In the genomic region with DNA sequence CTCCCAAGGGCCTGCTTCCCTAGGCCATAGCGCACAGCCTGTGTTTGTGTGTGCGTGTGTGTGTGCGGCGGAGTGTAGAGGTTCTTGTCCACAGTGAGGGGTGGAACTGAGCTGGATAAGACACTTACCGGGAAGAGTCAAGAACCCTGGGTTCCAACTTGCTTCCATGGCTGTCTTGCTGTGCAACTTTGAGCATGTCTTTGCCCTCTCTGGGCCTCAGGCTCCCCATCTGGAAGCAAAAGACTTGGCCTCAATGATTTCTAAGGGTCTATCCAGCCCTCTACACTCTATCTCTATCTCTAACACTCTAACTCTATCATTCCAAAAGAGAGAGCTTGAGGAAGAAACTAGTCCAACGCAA, we compare ENCODE assay signal across 12 cellular contexts.
DNase-seq lines count a peak whose midpoint lies in the region; ATAC-seq, FAIRE-seq and TF ChIP-seq lines count a peak whose summit lies in the region.
"Had no signal": no experiment of that assay in that cellular context is flagged by ENCODE, and none has a peak within 500 bp of the region (broad histone marks: within the 10 kb centered on the region; RNA-seq: fewer than 3 reads in every experiment).

No MANE protein-coding gene starts in this region.

- H3K9me3 ChIP-seq in HepG2 (ENCODE audit: low read length): no peaks in the 10 kb centered on the region
- no peaks in the 10 kb centered on the region for H3K9me3 ChIP-seq in right lobe of liver
- no peaks in the 10 kb centered on the region for H3K9me3 ChIP-seq in Panc1 (ENCODE audit: control insufficient read depth, insufficient read depth, low read depth, low read length)
- no peaks in the 10 kb centered on the region for H3K9me3 ChIP-seq in mucosa of stomach (ENCODE audit: control insufficient read depth, low read length)
- H3K9me3 ChIP-seq: Caco-2 had no signal

- DNase-seq in HepG2 (ENCODE audit: low spot score) (no peak), right lobe of liver (no peak), Panc1 (ENCODE audit: low read depth, low spot score) (no peak), COLO668 (lab: John Stamatoyannopoulos, UW; ENCODE audit: unreplicated experiment) (no peak), hypothalamus (lab: John Stamatoyannopoulos, UW) (no peak)
- DNase-seq in activated CD4-positive, alpha-beta T cell treated with anti-CD3 and anti-CD28 coated beads, Interleukin-2, amount 50 U/mL, for 4 hours: no peak
- DNase-seq: GOT3, NCI-H187 had no signal

- H3K4me1 ChIP-seq in HepG2 (ENCODE audit: insufficient read depth, low read length): peaks cover 21% of the 10 kb centered on the region
- no peaks in the 10 kb centered on the region for H3K4me1 ChIP-seq in right lobe of liver
- no peaks in the 10 kb centered on the region; the same call in 1 of the 2 replicates for H3K4me1 ChIP-seq in Panc1 (ENCODE audit: control insufficient read depth, insufficient read depth, low read length)
- H3K4me1 ChIP-seq in mucosa of stomach (ENCODE audit: control insufficient read depth, insufficient read depth, low read length): peaks cover 38% of the 10 kb centered on the region
- H3K4me1 ChIP-seq: Caco-2 had no signal

- H3K4me2 ChIP-seq in HepG2 (ENCODE audit: low read depth, low read length): peak overlapping the region; percentile 53; the same call in 1 of the 2 replicates

- H4K20me1 ChIP-seq in HepG2 (ENCODE audit: insufficient read depth, low read length): no peaks in the 10 kb centered on the region

- POLR2A ChIA-PET in HepG2 (lab: Yijun Ruan, JAX) (no interaction called here), Panc1 (lab: Charles Lee) (no interaction called here)

- no peak for FAIRE-seq in HepG2 (lab: Jason Lieb, UNC)

- H3K27me3 ChIP-seq in HepG2 (ENCODE audit: control insufficient read depth in 1 of 2, insufficient read depth in 2 of 2, low read length in 2 of 2) (no peaks in the 10 kb centered on the region), right lobe of liver (no peaks in the 10 kb centered on the region), Panc1 (ENCODE audit: control insufficient read depth, insufficient read depth, low read length) (no peaks in the 10 kb centered on the region), mucosa of stomach (ENCODE audit: control insufficient read depth, insufficient read depth, low read length) (no peaks in the 10 kb centered on the region)

- no peak for TF ChIP-seq POLR2A in HepG2 (IDR thresholded peaks at IDR 0.05; ENCODE audit: insufficient read depth in 1 of 2, low read depth in 2 of 2, low read length in 2 of 2)
- TF ChIP-seq POLR2A in right lobe of liver (IDR thresholded peaks at IDR 0.05): no peak

- no peak for ATAC-seq in HepG2
- ATAC-seq in right lobe of liver: no peak
- ATAC-seq in Panc1: peak; percentile 10; the same call in 1 of the 2 replicates
- ATAC-seq in GM21423 (IDR thresholded peaks at IDR 0.05; ENCODE audit: unreplicated experiment): no peak

- no peaks in the 10 kb centered on the region for H3K36me3 ChIP-seq in HepG2 (replicated peaks in 1 of 2; ENCODE audit: control insufficient read depth in 1 of 2, insufficient read depth in 2 of 2, low read length in 2 of 2)
- no peaks in the 10 kb centered on the region for H3K36me3 ChIP-seq in right lobe of liver
- H3K36me3 ChIP-seq in Panc1 (ENCODE audit: control insufficient read depth, insufficient read depth, low read length): no peaks in the 10 kb centered on the region
- no peaks in the 10 kb centered on the region for H3K36me3 ChIP-seq in mucosa of stomach (ENCODE audit: control insufficient read depth, insufficient read depth, low read length)

- H3K4me3 ChIP-seq in HepG2 (replicated peaks in 1 of 3; ENCODE audit: insufficient read depth in 1 of 3, low read depth in 2 of 3, low read length in 3 of 3) (0 out of 6 replicates have a peak overlapping the region, but pooled peaks of 1 of the 3 experiments have one; percentile 33), right lobe of liver (no peak overlapping the region), Panc1 (ENCODE audit: low read depth in 2 of 2, low read length in 2 of 2) (no peak overlapping the region), mucosa of stomach (ENCODE audit: low read length) (no peak overlapping the region)

- intact Hi-C loops in HepG2 (cut with micrococcal nuclease; ENCODE audit: unreplicated experiment): loop anchor here (2.0 to 5.0 kb wide), 2 partner anchors 458 to 554 kb away; a partner anchor contains a TSS
- intact Hi-C loops in right lobe of liver (cut with DNase I): loop anchor here (2.0 to 5.0 kb wide), 2 partner anchors 462 to 464 kb away; no protein-coding TSS in a partner anchor
- intact Hi-C loops in Panc1 (cut with micrococcal nuclease; ENCODE audit: unreplicated experiment): loop anchor here (2.0 to 10.0 kb wide), 2 partner anchors 62 to 460 kb away; no protein-coding TSS in a partner anchor

- WGBS in HepG2 (ENCODE audit: low lambda C conversion rate): no CpG with 5 or more reads among the region's 6 CpGs
- WGBS in right lobe of liver (ENCODE audit: insufficient coverage, low coverage, low lambda C conversion rate, missing lambda C conversion rate): 75% methylated on average over 2 of the region's 6 CpGs

- H3K27ac ChIP-seq in HepG2 (ENCODE audit: extremely low read length, insufficient read depth, low read length) (no peak overlapping the region), right lobe of liver (no peak overlapping the region), Panc1 (ENCODE audit: low read length) (no peak overlapping the region)
- H3K27ac ChIP-seq: 22Rv1 had no signal

- H3K79me2 ChIP-seq in HepG2 (ENCODE audit: insufficient read depth, low read length): no peaks in the 10 kb centered on the region

- CTCF ChIA-PET in HepG2 (lab: Yijun Ruan, JAX; ENCODE audit: low intra/inter-chr PET ratio, low total read pairs): interaction anchor here (1.0 to 1.1 kb wide), 2 partner anchors 193 to 459 kb away, joined by 3 read pairs; no protein-coding TSS in a partner anchor
- CTCF ChIA-PET in Panc1 (lab: Charles Lee): interaction anchor here (1.0 kb wide), 1 partner anchor 458 kb away, joined by 3 read pairs; no protein-coding TSS in a partner anchor

- TF ChIP-seq CTCF in HepG2 (CRISPR knock-in tag; IDR thresholded peaks at IDR 0.05): no peak
- TF ChIP-seq CTCF in right lobe of liver (IDR thresholded peaks at IDR 0.05): no peak
- no peak for TF ChIP-seq CTCF in Panc1 (IDR thresholded peaks at IDR 0.05)

- no peak for TF ChIP-seq RAD21 in HepG2 (CRISPR knock-in tag; IDR thresholded peaks at IDR 0.05)

- no peak for TF ChIP-seq EP300 in HepG2 (IDR thresholded peaks at IDR 0.05; ENCODE audit: low read depth in 2 of 2, low read length in 2 of 2)
- no peak for TF ChIP-seq EP300 in HepG2 (CRISPR knock-in tag; IDR thresholded peaks at IDR 0.05; ENCODE audit: borderline replicate concordance)

- in situ Hi-C loops in HepG2 (cut with HindIII; ENCODE audit: extremely low pct_ligation_motif_present, low pct_unique_long_range_greater_than_20kb) (no loop called here), Panc1 (cut with HindIII; ENCODE audit: low pct_unique_long_range_greater_than_20kb, low sequenced_read_pairs) (no loop called here)

- BruUV-seq in HepG2 (replicated peaks; lab: Mats Ljungman, UMichigan) (no TSS peak), Panc1 (replicated peaks; lab: Mats Ljungman, UMichigan) (no TSS peak)

- H2AFZ ChIP-seq in HepG2 (ENCODE audit: low read length): no peak overlapping the region

- H3K9ac ChIP-seq in HepG2 (ENCODE audit: insufficient read depth, low read depth, low read length) (no peak overlapping the region), mucosa of stomach (ENCODE audit: low read length) (peak overlapping the region; percentile 12)

TF ChIP-seq in HepG2, 621 proteins besides CTCF, POLR2A, EP300 and RAD21:
- TF ChIP-seq, protein P1, sequence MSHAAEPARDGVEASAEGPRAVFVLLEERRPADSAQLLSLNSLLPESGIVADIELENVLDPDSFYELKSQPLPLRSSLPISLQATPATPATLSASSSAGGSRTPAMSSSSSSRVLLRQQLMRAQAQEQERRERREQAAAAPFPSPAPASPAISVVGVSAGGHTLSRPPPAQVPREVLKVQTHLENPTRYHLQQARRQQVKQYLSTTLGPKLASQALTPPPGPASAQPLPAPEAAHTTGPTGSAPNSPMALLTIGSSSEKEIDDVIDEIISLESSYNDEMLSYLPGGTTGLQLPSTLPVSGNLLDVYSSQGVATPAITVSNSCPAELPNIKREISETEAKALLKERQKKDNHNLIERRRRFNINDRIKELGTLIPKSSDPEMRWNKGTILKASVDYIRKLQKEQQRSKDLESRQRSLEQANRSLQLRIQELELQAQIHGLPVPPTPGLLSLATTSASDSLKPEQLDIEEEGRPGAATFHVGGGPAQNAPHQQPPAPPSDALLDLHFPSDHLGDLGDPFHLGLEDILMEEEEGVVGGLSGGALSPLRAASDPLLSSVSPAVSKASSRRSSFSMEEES (CRISPR knock-in tag; IDR thresholded peaks at IDR 0.05): no peak
- TF ChIP-seq THYN1 (CRISPR knock-in tag; IDR thresholded peaks at IDR 0.05; ENCODE audit: borderline replicate concordance, low read depth) (no peak), ZNF768 (CRISPR knock-in tag; IDR thresholded peaks at IDR 0.05) (peak; percentile 68; the same call in 1 of the 2 replicates)
